22 cellular contexts compared by ENCODE assay signal in genomic region chr6:162845972-162846371, GRCh38.
"Had no signal": no experiment of that assay in that cellular context is flagged by ENCODE, and none has a peak within 500 bp of the region (broad histone marks: within the 10 kb centered on the region; RNA-seq: fewer than 3 reads in every experiment).

No MANE protein-coding gene starts in this region.

- H3K9me3 ChIP-seq: heart left ventricle, ovary, right atrium auricular region, stomach, thoracic aorta, transverse colon had no signal

- H3K4me1 Mint-ChIP-seq: immature natural killer cell; naive thymus-derived CD4-positive, alpha-beta T cell had no signal

- FAIRE-seq: colon, frontal cortex, small intestine had no signal

- H3K4me3 Mint-ChIP-seq: immature natural killer cell; naive thymus-derived CD4-positive, alpha-beta T cell; nephron progenitor cell had no signal

- DNase-seq: cerebellar nuclear complex; dermis blood vessel endothelial cell; heart left ventricle; hippocampal formation; immature natural killer cell; left colon; left ventricle myocardium superior; mesenchymal stem cell; naive thymus-derived CD4-positive, alpha-beta T cell; nephron progenitor cell; ovary; small intestine; stimulated activated CD4-positive, alpha-beta T cell treated with anti-CD3 and anti-CD28 coated beads, Interleukin-12 subunit alpha, Interleukin-12 subunit beta, amount 100 ng/mL, for 4 hours; stimulated activated naive CD4-positive, alpha-beta T cell; stomach; substantia nigra; transverse colon had no signal

- ATAC-seq: left colon; left ventricle myocardium superior; naive thymus-derived CD4-positive, alpha-beta T cell had no signal

- H3K27me3 ChIP-seq: heart left ventricle, ovary, right atrium auricular region, stomach, transverse colon had no signal

- H3K36me3 Mint-ChIP-seq: immature natural killer cell; naive thymus-derived CD4-positive, alpha-beta T cell had no signal

- H3K4me3 ChIP-seq: heart left ventricle, lung, ovary, right atrium auricular region, stomach, thoracic aorta, transverse colon had no signal

- H3K36me3 ChIP-seq: heart left ventricle, ovary, right atrium auricular region, stomach, thoracic aorta, transverse colon had no signal

- H3K27ac ChIP-seq: heart left ventricle, ovary, right atrium auricular region, stomach, thoracic aorta, transverse colon had no signal

- H3K4me1 ChIP-seq: right atrium auricular region, stomach, transverse colon had no signal

- H3K27ac Mint-ChIP-seq: immature natural killer cell; naive thymus-derived CD4-positive, alpha-beta T cell; nephron progenitor cell had no signal
